8 cellular contexts compared by ENCODE assay signal in genomic region chr1:160830321-160831153, GRCh38. TPM values are rescaled to one million over a fixed set of nuclear protein-coding genes. Genes with fewer than 3 reads are reported as not detected.
DNase-seq lines count a peak whose midpoint lies in the region; ATAC-seq and TF ChIP-seq lines count a peak whose summit lies in the region.

No MANE protein-coding gene starts in this region.

- no peaks in the 10 kb centered on the region for H3K9me3 ChIP-seq in MG63
- H3K9me3 ChIP-seq in right lobe of liver = no peaks in the 10 kb centered on the region
- no peaks in the 10 kb centered on the region for H3K9me3 ChIP-seq in gastroesophageal sphincter

- in situ Hi-C loops in T47D (cut with HindIII; ENCODE audit: low pct_unique_long_range_greater_than_20kb, low sequenced_read_pairs) = no loop called here

- intact Hi-C loops in right lobe of liver (cut with DNase I) = loop anchor here (5.0 to 10.0 kb wide), 4 partner anchors 103 to 244 kb away; partner anchors contain the start of gene ITLN2 (in 1 of the 2)

- H3K27me3 ChIP-seq in MG63 (no peaks in the 10 kb centered on the region), right lobe of liver (no peaks in the 10 kb centered on the region), gastroesophageal sphincter (no peaks in the 10 kb centered on the region)

- H3K36me3 ChIP-seq in MG63 (no peaks in the 10 kb centered on the region), right lobe of liver (no peaks in the 10 kb centered on the region), gastroesophageal sphincter (no peaks in the 10 kb centered on the region)

- 44% methylated on average over 6 of the region's 8 CpGs for WGBS in right lobe of liver (ENCODE audit: insufficient coverage, low coverage, low lambda C conversion rate, missing lambda C conversion rate)
- WGBS in gastroesophageal sphincter (ENCODE audit: low coverage in 1 of 2), 2 donors = 51 to 75% methylated on average over 3 to 6 of the region's 8 CpGs

- TF ChIP-seq EP300 in gastroesophageal sphincter (IDR thresholded peaks at IDR 0.05) = no peak

- TF ChIP-seq POLR2A in right lobe of liver (IDR thresholded peaks at IDR 0.05) = no peak
- TF ChIP-seq POLR2A in gastroesophageal sphincter (IDR thresholded peaks at IDR 0.05) = no peak

- DNase-seq in NCI-H2107 treated with DMSO at 0.1 percent for 48 hours (lab: John Stamatoyannopoulos, UW; ENCODE audit: unreplicated experiment) = peak; percentile 5
- DNase-seq in NCI-H2107 (lab: John Stamatoyannopoulos, UW) = no peak
- DNase-seq in MG63 = peak; percentile 43
- peak; percentile 20 to 77 for DNase-seq in T47D (ENCODE audit: low read depth in 1 of 2, low spot score in 1 of 2)
- peak; percentile 70 to 85 (median 73) for DNase-seq in right lobe of liver
- peak; percentile 54 to 68 for DNase-seq in stimulated activated CD8-positive, alpha-beta memory T cell treated with anti-CD3 and anti-CD28 coated beads, Interleukin-2, amount 100 ng/mL, for 1 hour (ENCODE audit: low read depth in 2 of 2)

- peak; percentile 70 to 85 (median 72) for ATAC-seq in right lobe of liver
- ATAC-seq in gastroesophageal sphincter = no peak

- H3K4me1 ChIP-seq in right lobe of liver (no peaks in the 10 kb centered on the region), gastroesophageal sphincter (no peaks in the 10 kb centered on the region)

- peak; percentile 56 for TF ChIP-seq CTCF in WI38 (IDR thresholded peaks at IDR 0.05; ENCODE audit: low read depth, low read length)
- TF ChIP-seq CTCF in right lobe of liver (IDR thresholded peaks at IDR 0.05) = peak; percentile 58 to 64 (median 62)
- TF ChIP-seq CTCF in gastroesophageal sphincter (IDR thresholded peaks at IDR 0.05) = peak in 2 of 4 experiments; percentile 16 to 25

- H3K4me3 ChIP-seq in MG63 (no peak overlapping the region), WI38 (ENCODE audit: low read depth, low read length) (no peak overlapping the region), right lobe of liver (no peak overlapping the region), gastroesophageal sphincter (no peak overlapping the region)

- no peak overlapping the region for H3K27ac ChIP-seq in right lobe of liver
- no peak overlapping the region for H3K27ac ChIP-seq in gastroesophageal sphincter

RNA-seq across cellular contexts. Expression of gene CD244, which starts 32.1 kb away (rescaled TPM):
- not detected in 2 replicates for total RNA-seq in MG63 (2014; rRNA removed; shearing (Covaris generic); ENCODE audit: low replicate concordance)
- total RNA-seq in right lobe of liver (1 to 10 TPM in 4 of 6 experiments, under 1 TPM in 2; 0.88 to 2.0 (median 1.2) TPM), gastroesophageal sphincter (under 1 TPM in 3 of 4 donors, not detected in 1; 0.15 to 0.47 (median 0.27) TPM)

RNA-seq across cellular contexts. Expression of gene LY9, which starts 34.6 kb away (rescaled TPM):
- not detected in 2 replicates for total RNA-seq in MG63 (2014; rRNA removed; shearing (Covaris generic); ENCODE audit: low replicate concordance)
- total RNA-seq in right lobe of liver = 1 to 10 TPM in 1 of 6 experiments, under 1 TPM in 4, not detected in 1; 0.11 to 1.3 (median 0.37) TPM
- 1 to 10 TPM in 1 of 4 donors, under 1 TPM in 2, not detected in 1; 0.27 to 2.4 (median 0.62) TPM for total RNA-seq in gastroesophageal sphincter

RNA-seq across cellular contexts. Expression of gene ITLN1, which starts 54.4 kb away (rescaled TPM):
- total RNA-seq in MG63 (2014; rRNA removed; shearing (Covaris generic); ENCODE audit: low replicate concordance) = not detected in 2 replicates
- 1 to 10 TPM in 4 of 6 experiments, under 1 TPM in 1, not detected in 1; 0.90 to 5.1 (median 2.4) TPM for total RNA-seq in right lobe of liver
- 1 to 10 TPM in 1 of 4 donors, under 1 TPM in 1, not detected in 2; 0.46 to 1.9 TPM for total RNA-seq in gastroesophageal sphincter
